In the genomic region with DNA sequence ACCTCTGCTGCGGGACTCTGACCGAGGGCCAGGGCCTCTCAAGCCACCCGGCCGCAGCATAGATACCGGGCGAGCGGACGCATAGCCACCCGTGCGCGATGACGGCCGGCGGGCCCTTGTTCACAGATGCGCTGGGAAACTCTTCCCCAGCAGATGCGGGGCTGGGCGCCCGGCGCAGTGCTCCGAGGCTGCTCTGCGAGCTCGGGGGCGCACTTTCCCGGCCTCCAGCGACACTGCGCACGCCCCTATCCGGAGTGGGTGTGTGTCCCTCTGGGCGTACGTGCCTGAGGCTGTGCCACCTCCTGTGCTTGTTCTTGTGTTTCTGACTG, we compare ENCODE assay signal across 1 cellular context.
A peak's percentile ranks its signal among the peaks of the same experiment; 100 is the strongest.
TF ChIP-seq lines count a peak whose summit lies in the region.

No MANE protein-coding gene starts in this region.

TF ChIP-seq in HEK293, 187 proteins besides CTCF, POLR2A, EP300 and RAD21 (continued from another document):
- TF ChIP-seq, protein P1, sequence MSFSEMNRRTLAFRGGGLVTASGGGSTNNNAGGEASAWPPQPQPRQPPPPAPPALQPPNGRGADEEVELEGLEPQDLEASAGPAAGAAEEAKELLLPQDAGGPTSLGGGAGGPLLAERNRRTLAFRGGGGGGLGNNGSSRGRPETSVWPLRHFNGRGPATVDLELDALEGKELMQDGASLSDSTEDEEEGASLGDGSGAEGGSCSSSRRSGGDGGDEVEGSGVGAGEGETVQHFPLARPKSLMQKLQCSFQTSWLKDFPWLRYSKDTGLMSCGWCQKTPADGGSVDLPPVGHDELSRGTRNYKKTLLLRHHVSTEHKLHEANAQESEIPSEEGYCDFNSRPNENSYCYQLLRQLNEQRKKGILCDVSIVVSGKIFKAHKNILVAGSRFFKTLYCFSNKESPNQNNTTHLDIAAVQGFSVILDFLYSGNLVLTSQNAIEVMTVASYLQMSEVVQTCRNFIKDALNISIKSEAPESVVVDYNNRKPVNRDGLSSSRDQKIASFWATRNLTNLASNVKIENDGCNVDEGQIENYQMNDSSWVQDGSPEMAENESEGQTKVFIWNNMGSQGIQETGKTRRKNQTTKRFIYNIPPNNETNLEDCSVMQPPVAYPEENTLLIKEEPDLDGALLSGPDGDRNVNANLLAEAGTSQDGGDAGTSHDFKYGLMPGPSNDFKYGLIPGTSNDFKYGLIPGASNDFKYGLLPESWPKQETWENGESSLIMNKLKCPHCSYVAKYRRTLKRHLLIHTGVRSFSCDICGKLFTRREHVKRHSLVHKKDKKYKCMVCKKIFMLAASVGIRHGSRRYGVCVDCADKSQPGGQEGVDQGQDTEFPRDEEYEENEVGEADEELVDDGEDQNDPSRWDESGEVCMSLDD (tag by site-specific recombination; IDR thresholded peaks at IDR 0.05), result no peak
- TF ChIP-seq KLF9 (tag by site-specific recombination; IDR thresholded peaks at IDR 0.05; ENCODE audit: low read depth) (peak; percentile 89), ZNF174 (tag by site-specific recombination; IDR thresholded peaks at IDR 0.05) (no peak), ZNF76 (tag by site-specific recombination; IDR thresholded peaks at IDR 0.05; ENCODE audit: borderline replicate concordance, low read depth) (no peak), ZNF114 (tag by site-specific recombination; IDR thresholded peaks at IDR 0.05) (no peak), ZBTB8A (tag by site-specific recombination; IDR thresholded peaks at IDR 0.05) (peak; percentile 29; the same call in 1 of the 2 replicates)
- TF ChIP-seq, protein P2, sequence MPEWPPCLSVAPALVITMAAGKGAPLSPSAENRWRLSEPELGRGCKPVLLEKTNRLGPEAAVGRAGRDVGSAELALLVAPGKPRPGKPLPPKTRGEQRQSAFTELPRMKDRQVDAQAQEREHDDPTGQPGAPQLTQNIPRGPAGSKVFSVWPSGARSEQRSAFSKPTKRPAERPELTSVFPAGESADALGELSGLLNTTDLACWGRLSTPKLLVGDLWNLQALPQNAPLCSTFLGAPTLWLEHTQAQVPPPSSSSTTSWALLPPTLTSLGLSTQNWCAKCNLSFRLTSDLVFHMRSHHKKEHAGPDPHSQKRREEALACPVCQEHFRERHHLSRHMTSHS (tag by site-specific recombination; IDR thresholded peaks at IDR 0.05), result no peak
